24 cellular contexts compared by ENCODE assay signal in genomic region chr15:30978328-30978727, GRCh38.
"Had no signal": no experiment of that assay in that cellular context is flagged by ENCODE, and none has a peak within 500 bp of the region (broad histone marks: within the 10 kb centered on the region; RNA-seq: fewer than 3 reads in every experiment).

No MANE protein-coding gene starts in this region.

- H3K27ac ChIP-seq: ascending aorta, brain microvascular endothelial cell, coronary artery, gastroesophageal sphincter, parathyroid adenoma, sigmoid colon, thoracic aorta, VCaP had no signal

- H3K4me2 ChIP-seq: smooth muscle cell had no signal

- H3K27me3 Mint-ChIP-seq: type B pancreatic cell had no signal

- DNase-seq: activated CD4-positive, alpha-beta T cell treated with anti-CD3 and anti-CD28 coated beads, Interleukin-2, amount 50 U/mL, for 1 hour; activated CD4-positive, CD25-positive, alpha-beta regulatory T cell treated with anti-CD3 and anti-CD28 coated beads, Interleukin-2, amount 50 U/mL, for 72 hours; activated T-cell treated with anti-CD3 and anti-CD28 coated beads, Interleukin-2, amount 50 U/mL, for 1 hour; brain microvascular endothelial cell; cerebellar nuclear complex; endodermal cell; heart left ventricle; mucosa of descending colon; nephron progenitor cell; nucleus accumbens; sigmoid colon; stimulated activated CD4-positive, alpha-beta T cell treated with anti-CD3 and anti-CD28 coated beads, Interleukin-15, amount 100 ng/mL, for 24 hours; stimulated activated naive CD4-positive, alpha-beta T cell; T1000 had no signal

- H3K4me1 ChIP-seq: ascending aorta, parathyroid adenoma had no signal

- H3K36me3 ChIP-seq: thoracic aorta had no signal

- H3K27ac Mint-ChIP-seq: activated naive CD4-positive, alpha-beta T cell treated with anti-CD3 and anti-CD28 coated beads, Interleukin-2, amount 50 U/mL, for 72 hours; endodermal cell; T-helper 1 cell treated with Interleukin-12 subunit alpha and Interleukin-12 subunit beta and Interleukin-4 antibody, amounts not matched to agents 30 μg/mL and 1 μg/mL, for 36 hours; type B pancreatic cell had no signal

- H3K9me3 Mint-ChIP-seq: activated naive CD4-positive, alpha-beta T cell treated with anti-CD3 and anti-CD28 coated beads, Interleukin-2, amount 50 U/mL, for 72 hours; endodermal cell; nephron progenitor cell; T-helper 1 cell treated with Interleukin-12 subunit alpha and Interleukin-12 subunit beta and Interleukin-4 antibody, amounts not matched to agents 30 μg/mL and 1 μg/mL, for 36 hours; type B pancreatic cell had no signal

- H3K4me3 Mint-ChIP-seq: endodermal cell; nephron progenitor cell; T-helper 1 cell treated with Interleukin-12 subunit alpha and Interleukin-12 subunit beta and Interleukin-4 antibody, amounts not matched to agents 30 μg/mL and 1 μg/mL, for 36 hours; type B pancreatic cell had no signal

- H3K9me3 ChIP-seq: ascending aorta, gastroesophageal sphincter, heart left ventricle, mucosa of descending colon, sigmoid colon, thoracic aorta had no signal

- H3K9ac ChIP-seq: parathyroid adenoma had no signal

- H3K4me3 ChIP-seq: ascending aorta, coronary artery, gastroesophageal sphincter, heart left ventricle, mucosa of descending colon, sigmoid colon, smooth muscle cell, thoracic aorta had no signal

- H3K4me1 Mint-ChIP-seq: endodermal cell, nephron progenitor cell had no signal

- ATAC-seq: activated naive CD4-positive, alpha-beta T cell treated with anti-CD3 and anti-CD28 coated beads, Interleukin-2, amount 50 U/mL, for 72 hours; gastroesophageal sphincter; mucosa of descending colon had no signal

- H3K27me3 ChIP-seq: ascending aorta, brain microvascular endothelial cell, gastroesophageal sphincter, heart left ventricle, sigmoid colon had no signal
